Comparison of ENCODE assay signal across 8 cellular contexts in genomic region chr6:116279232-116280160, GRCh38.
A peak's percentile ranks its signal among the peaks of the same experiment; 100 is the strongest.
DNase-seq lines count a peak whose midpoint lies in the region; ATAC-seq lines count a peak whose summit lies in the region.

TSS of gene TSPYL1 (minus strand) at chr6:116279930. CDS start at chr6:116279830, 100 bp downstream.

- DNase-seq in C1 segment of cervical spinal cord (lab: John Stamatoyannopoulos, UW): peak; percentile 50 to 97 (median 88)
- DNase-seq in NCI-H748 (lab: John Stamatoyannopoulos, UW; ENCODE audit: unreplicated experiment): peak; percentile 98
- DNase-seq in activated CD4-positive, alpha-beta T cell treated with anti-CD3 and anti-CD28 coated beads, Interleukin-2, amount 50 U/mL, for 1 hour: peak; percentile 92
- DNase-seq in dedifferentiated amniotic fluid mesenchymal stem cell (ENCODE audit: extremely low spot score): peak; percentile 99
- DNase-seq in left kidney (ENCODE audit: low read depth, low spot score): peak; percentile 99
- DNase-seq in stimulated activated CD4-positive, alpha-beta T cell treated with anti-CD3 and anti-CD28 coated beads, Interleukin-2, amount 100 ng/mL, for 24 hours: peak; percentile 91 to 92

- ATAC-seq in GM19351 (IDR thresholded peaks at IDR 0.05; ENCODE audit: unreplicated experiment) (peak; percentile 90), HG03521 (IDR thresholded peaks at IDR 0.05; ENCODE audit: unreplicated experiment) (peak; percentile 94)

Comparison
In these comparisons a context has a peak if more than half of its experiments do, and no peak if none do; other contexts are left out.
1. Peak in every context shown above with its lines: DNase-seq and ATAC-seq.